ENCODE assay signal across 32 cellular contexts in genomic region chr2:219197388-219197787, GRCh38.
"Had no signal": no experiment of that assay in that cellular context is flagged by ENCODE, and none has a peak within 500 bp of the region (broad histone marks: within the 10 kb centered on the region; RNA-seq: fewer than 3 reads in every experiment).

No MANE protein-coding gene starts in this region.

- H3K4me1 ChIP-seq: adrenal gland, breast epithelium had no signal

- H3K27me3 ChIP-seq: body of pancreas, brain microvascular endothelial cell, breast epithelium had no signal

- H3K9me3 Mint-ChIP-seq: activated B cell treated with CpG ODN at 0.5 μM for 24 hours; activated CD4-positive, alpha-beta memory T cell treated with anti-CD3 and anti-CD28 coated beads for 36 hours; activated naive CD4-positive, alpha-beta T cell treated with anti-CD3 and anti-CD28 coated beads, Interleukin-2, amount 50 U/mL, for 72 hours; activated T-cell treated with anti-CD3 and anti-CD28 coated beads, Interleukin-2, amount 50 U/mL, for 24 hours; activated T-helper 2 cell treated with anti-CD3 and anti-CD28 coated beads, Interferon-gamma antibody, Interleukin-2, Interleukin-4, amounts not matched to agents 10 μg/mL and 5 μg/mL and 100 μg/mL, durations not matched to agents 14 hours and 24 hours and 36 hours; T-helper 1 cell treated with Interleukin-12 subunit alpha and Interleukin-12 subunit beta and Interleukin-4 antibody, amounts not matched to agents 30 μg/mL and 1 μg/mL, for 36 hours; T-helper 2 cell treated with Interferon-gamma antibody and Interleukin-4, amounts not matched to agents 5 μg/mL and 100 μg/mL, for 36 hours had no signal

- H3K27me3 Mint-ChIP-seq: activated CD8-positive, alpha-beta memory T cell treated with anti-CD3 and anti-CD28 coated beads, Interleukin-2, amount 10 ng/mL, durations not matched to agents 7 days and 5 days; activated naive CD8-positive, alpha-beta T cell treated with anti-CD3 and anti-CD28 coated beads for 36 hours had no signal

- ATAC-seq: activated CD8-positive, alpha-beta memory T cell treated with anti-CD3 and anti-CD28 coated beads, Interleukin-2, amount 10 ng/mL, durations not matched to agents 7 days and 5 days; activated CD8-positive, alpha-beta T cell treated with anti-CD3 and anti-CD28 coated beads, Interleukin-2, amount 10 ng/mL, durations not matched to agents 7 days and 5 days; activated naive CD4-positive, alpha-beta T cell treated with anti-CD3 and anti-CD28 coated beads, Interleukin-2, amount 50 U/mL, for 72 hours; body of pancreas had no signal

- H3K36me3 ChIP-seq: adrenal gland, brain microvascular endothelial cell, breast epithelium had no signal

- H3K27ac Mint-ChIP-seq: activated B cell treated with CpG ODN at 0.5 μM for 24 hours; activated CD4-positive, alpha-beta memory T cell treated with anti-CD3 and anti-CD28 coated beads for 36 hours; activated CD8-positive, alpha-beta memory T cell treated with anti-CD3 and anti-CD28 coated beads, Interleukin-2, amount 10 ng/mL, durations not matched to agents 7 days and 5 days; activated CD8-positive, alpha-beta T cell treated with anti-CD3 and anti-CD28 coated beads, Interleukin-2, amount 10 ng/mL, durations not matched to agents 7 days and 5 days; activated naive CD4-positive, alpha-beta T cell treated with anti-CD3 and anti-CD28 coated beads, Interleukin-2, amount 10 ng/mL, durations not matched to agents 7 days and 5 days; activated naive CD4-positive, alpha-beta T cell treated with anti-CD3 and anti-CD28 coated beads, Interleukin-2, amount 50 U/mL, for 72 hours; activated naive CD8-positive, alpha-beta T cell treated with anti-CD3 and anti-CD28 coated beads for 36 hours; activated T-cell treated with anti-CD3 and anti-CD28 coated beads, Interleukin-2, amount 50 U/mL, for 24 hours; activated T-helper 2 cell treated with anti-CD3 and anti-CD28 coated beads, Interferon-gamma antibody, Interleukin-2, Interleukin-4, amounts not matched to agents 10 μg/mL and 5 μg/mL and 100 μg/mL, durations not matched to agents 14 hours and 24 hours and 36 hours; T-helper 1 cell treated with Interleukin-12 subunit alpha and Interleukin-12 subunit beta and Interleukin-4 antibody, amounts not matched to agents 30 μg/mL and 1 μg/mL, for 36 hours; T-helper 2 cell treated with Interferon-gamma antibody and Interleukin-4, amounts not matched to agents 5 μg/mL and 100 μg/mL, for 36 hours had no signal

- H3K36me3 Mint-ChIP-seq: activated naive CD4-positive, alpha-beta T cell treated with anti-CD3 and anti-CD28 coated beads, Interleukin-2, amount 10 ng/mL, durations not matched to agents 7 days and 5 days had no signal

- H3K4me1 Mint-ChIP-seq: activated B cell treated with CpG ODN at 0.5 μM for 24 hours had no signal

- H3K4me3 ChIP-seq: adrenal gland, body of pancreas, breast epithelium had no signal

- H3K27ac ChIP-seq: adrenal gland, body of pancreas, brain microvascular endothelial cell, breast epithelium, VCaP had no signal

- H3K4me3 Mint-ChIP-seq: activated B cell treated with CpG ODN at 0.5 μM for 24 hours; activated CD4-positive, alpha-beta memory T cell treated with anti-CD3 and anti-CD28 coated beads for 36 hours; activated CD8-positive, alpha-beta memory T cell treated with anti-CD3 and anti-CD28 coated beads, Interleukin-2, amount 10 ng/mL, durations not matched to agents 7 days and 5 days; activated CD8-positive, alpha-beta T cell treated with anti-CD3 and anti-CD28 coated beads, Interleukin-2, amount 10 ng/mL, durations not matched to agents 7 days and 5 days; activated naive CD4-positive, alpha-beta T cell treated with anti-CD3 and anti-CD28 coated beads, Interleukin-2, amount 10 ng/mL, durations not matched to agents 7 days and 5 days; activated naive CD8-positive, alpha-beta T cell treated with anti-CD3 and anti-CD28 coated beads for 36 hours; activated T-cell treated with anti-CD3 and anti-CD28 coated beads, Interleukin-2, amount 50 U/mL, for 24 hours; T-helper 1 cell treated with Interleukin-12 subunit alpha and Interleukin-12 subunit beta and Interleukin-4 antibody, amounts not matched to agents 30 μg/mL and 1 μg/mL, for 36 hours; T-helper 2 cell treated with Interferon-gamma antibody and Interleukin-4, amounts not matched to agents 5 μg/mL and 100 μg/mL, for 36 hours had no signal

- H3K9me3 ChIP-seq: adrenal gland, body of pancreas, breast epithelium had no signal

- DNase-seq: activated B cell treated with CpG ODN at 0.5 μM for 24 hours; activated CD4-positive, alpha-beta memory T cell treated with anti-CD3 and anti-CD28 coated beads for 36 hours; activated CD4-positive, alpha-beta T cell treated with anti-CD3 and anti-CD28 coated beads for 4 hours; activated CD4-positive, alpha-beta T cell treated with anti-CD3 and anti-CD28 coated beads, Interleukin-2, amount 50 U/mL, for 1 hour; activated CD4-positive, alpha-beta T cell treated with anti-CD3 and anti-CD28 coated beads, Interleukin-2, amount 50 U/mL, for 4 hours; activated CD4-positive, CD25-positive, alpha-beta regulatory T cell treated with anti-CD3 and anti-CD28 coated beads, Interleukin-2, amount 50 U/mL, for 72 hours; activated CD8-positive, alpha-beta memory T cell treated with anti-CD3 and anti-CD28 coated beads for 24 hours; activated CD8-positive, alpha-beta memory T cell treated with anti-CD3 and anti-CD28 coated beads, Interleukin-2, amount 10 ng/mL, durations not matched to agents 7 days and 5 days; activated CD8-positive, alpha-beta memory T cell treated with anti-CD3 and anti-CD28 coated beads, Interleukin-2, amount 50 U/mL, for 48 hours; activated CD8-positive, alpha-beta T cell treated with anti-CD3 and anti-CD28 coated beads, Interleukin-2, amount 10 ng/mL, durations not matched to agents 7 days and 5 days; activated effector memory CD4-positive, alpha-beta T cell treated with Interleukin-2 at 50 U/mL for 16 hours; activated gamma-delta T cell; activated naive CD4-positive, alpha-beta T cell treated with anti-CD3 and anti-CD28 coated beads, Interleukin-2, amount 10 ng/mL, durations not matched to agents 7 days and 5 days; activated naive CD4-positive, alpha-beta T cell treated with Interleukin-2 at 50 U/mL for 16 hours; activated naive CD8-positive, alpha-beta T cell treated with anti-CD3 and anti-CD28 coated beads for 36 hours; activated T-cell treated with anti-CD3 and anti-CD28 coated beads, Interleukin-2, amount 50 U/mL, for 24 hours; activated T-cell treated with anti-CD3 and anti-CD28 coated beads, Interleukin-2, amount 50 U/mL, for 48 hours; amniotic stem cell; aorta; brain microvascular endothelial cell; central memory CD4-positive, alpha-beta T cell; T-helper 1 cell; T-helper 2 cell; T-helper 9 cell had no signal
